ENCODE assay signal across 1 cellular context in the genomic region with DNA sequence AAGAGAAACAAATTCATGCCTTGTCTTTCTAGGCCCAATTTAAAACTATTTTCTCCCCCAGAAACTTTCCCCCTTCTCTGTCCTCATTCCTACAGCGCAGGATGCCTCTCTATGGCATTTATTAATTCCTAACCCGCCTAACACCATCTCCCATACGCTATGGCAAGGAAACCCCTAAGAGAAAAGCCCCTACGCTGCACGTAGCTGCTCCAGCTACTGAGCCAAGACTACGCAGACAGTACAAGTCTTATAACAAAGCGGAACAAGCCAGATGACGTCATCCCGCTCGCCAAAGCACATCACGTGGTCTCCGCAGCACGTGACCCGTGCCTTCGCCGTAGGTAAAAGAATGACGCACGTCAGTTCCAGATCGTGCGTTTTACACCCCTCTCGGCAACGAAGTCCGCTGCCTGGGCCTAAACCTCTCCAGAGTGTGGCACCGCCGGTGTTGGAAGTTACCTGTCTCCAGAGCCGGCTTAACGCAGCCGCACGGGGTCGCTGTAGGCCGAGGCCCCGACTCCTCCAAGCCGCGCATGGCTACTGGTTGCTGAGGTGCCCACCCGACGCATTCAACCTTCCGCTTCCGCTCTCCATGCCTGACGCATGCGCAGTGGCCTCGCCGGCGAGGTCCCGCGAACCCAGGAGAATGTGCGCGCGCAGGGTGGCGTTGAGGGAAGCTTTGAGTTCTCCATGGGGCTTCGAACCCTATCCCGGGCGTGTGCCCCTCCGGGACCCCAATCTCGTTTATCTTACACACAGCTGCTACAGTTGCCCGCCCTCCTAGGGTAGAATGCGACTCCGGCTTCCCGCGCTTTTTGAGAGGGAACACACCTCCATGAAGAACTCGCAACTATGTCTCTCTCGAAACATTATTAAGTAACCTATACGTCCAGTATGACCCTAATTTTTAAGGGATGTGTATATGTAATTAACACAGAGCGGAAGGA.
A peak's percentile ranks its signal among the peaks of the same experiment; 100 is the strongest.
TF ChIP-seq lines count a peak whose summit lies in the region.

TSS of gene TRMO (minus strand) at position 542 of the 947 bp plus-strand sequence. CDS start at position 535, 7 bp downstream.

TF ChIP-seq in K562, 482 proteins besides CTCF, POLR2A, EP300 and RAD21 (continued from another document and continues in another):
- TF ChIP-seq, protein P1, sequence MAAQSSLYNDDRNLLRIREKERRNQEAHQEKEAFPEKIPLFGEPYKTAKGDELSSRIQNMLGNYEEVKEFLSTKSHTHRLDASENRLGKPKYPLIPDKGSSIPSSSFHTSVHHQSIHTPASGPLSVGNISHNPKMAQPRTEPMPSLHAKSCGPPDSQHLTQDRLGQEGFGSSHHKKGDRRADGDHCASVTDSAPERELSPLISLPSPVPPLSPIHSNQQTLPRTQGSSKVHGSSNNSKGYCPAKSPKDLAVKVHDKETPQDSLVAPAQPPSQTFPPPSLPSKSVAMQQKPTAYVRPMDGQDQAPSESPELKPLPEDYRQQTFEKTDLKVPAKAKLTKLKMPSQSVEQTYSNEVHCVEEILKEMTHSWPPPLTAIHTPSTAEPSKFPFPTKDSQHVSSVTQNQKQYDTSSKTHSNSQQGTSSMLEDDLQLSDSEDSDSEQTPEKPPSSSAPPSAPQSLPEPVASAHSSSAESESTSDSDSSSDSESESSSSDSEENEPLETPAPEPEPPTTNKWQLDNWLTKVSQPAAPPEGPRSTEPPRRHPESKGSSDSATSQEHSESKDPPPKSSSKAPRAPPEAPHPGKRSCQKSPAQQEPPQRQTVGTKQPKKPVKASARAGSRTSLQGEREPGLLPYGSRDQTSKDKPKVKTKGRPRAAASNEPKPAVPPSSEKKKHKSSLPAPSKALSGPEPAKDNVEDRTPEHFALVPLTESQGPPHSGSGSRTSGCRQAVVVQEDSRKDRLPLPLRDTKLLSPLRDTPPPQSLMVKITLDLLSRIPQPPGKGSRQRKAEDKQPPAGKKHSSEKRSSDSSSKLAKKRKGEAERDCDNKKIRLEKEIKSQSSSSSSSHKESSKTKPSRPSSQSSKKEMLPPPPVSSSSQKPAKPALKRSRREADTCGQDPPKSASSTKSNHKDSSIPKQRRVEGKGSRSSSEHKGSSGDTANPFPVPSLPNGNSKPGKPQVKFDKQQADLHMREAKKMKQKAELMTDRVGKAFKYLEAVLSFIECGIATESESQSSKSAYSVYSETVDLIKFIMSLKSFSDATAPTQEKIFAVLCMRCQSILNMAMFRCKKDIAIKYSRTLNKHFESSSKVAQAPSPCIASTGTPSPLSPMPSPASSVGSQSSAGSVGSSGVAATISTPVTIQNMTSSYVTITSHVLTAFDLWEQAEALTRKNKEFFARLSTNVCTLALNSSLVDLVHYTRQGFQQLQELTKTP (IDR thresholded peaks at IDR 0.05; ENCODE audit: low read depth in 1 of 2, partially characterized antibody in 2 of 2), result peak; percentile 67 to 99
- TF ChIP-seq FOSL1 (tag; conservative IDR thresholded peaks at IDR 0.05) (peak; percentile 96), MLLT1 (IDR thresholded peaks at IDR 0.05) (peak; percentile 81 to 91; a peak in 2 of 4 replicates), SMAD1 (IDR thresholded peaks at IDR 0.05; ENCODE audit: low read depth, low read length, partially characterized antibody) (peak; percentile 56), ZNF23 (CRISPR knock-in tag; IDR thresholded peaks at IDR 0.05) (no peak; the same call in 1 of the 2 replicates), NFATC3 (IDR thresholded peaks at IDR 0.05) (peak; percentile 49)
- TF ChIP-seq, protein P2, sequence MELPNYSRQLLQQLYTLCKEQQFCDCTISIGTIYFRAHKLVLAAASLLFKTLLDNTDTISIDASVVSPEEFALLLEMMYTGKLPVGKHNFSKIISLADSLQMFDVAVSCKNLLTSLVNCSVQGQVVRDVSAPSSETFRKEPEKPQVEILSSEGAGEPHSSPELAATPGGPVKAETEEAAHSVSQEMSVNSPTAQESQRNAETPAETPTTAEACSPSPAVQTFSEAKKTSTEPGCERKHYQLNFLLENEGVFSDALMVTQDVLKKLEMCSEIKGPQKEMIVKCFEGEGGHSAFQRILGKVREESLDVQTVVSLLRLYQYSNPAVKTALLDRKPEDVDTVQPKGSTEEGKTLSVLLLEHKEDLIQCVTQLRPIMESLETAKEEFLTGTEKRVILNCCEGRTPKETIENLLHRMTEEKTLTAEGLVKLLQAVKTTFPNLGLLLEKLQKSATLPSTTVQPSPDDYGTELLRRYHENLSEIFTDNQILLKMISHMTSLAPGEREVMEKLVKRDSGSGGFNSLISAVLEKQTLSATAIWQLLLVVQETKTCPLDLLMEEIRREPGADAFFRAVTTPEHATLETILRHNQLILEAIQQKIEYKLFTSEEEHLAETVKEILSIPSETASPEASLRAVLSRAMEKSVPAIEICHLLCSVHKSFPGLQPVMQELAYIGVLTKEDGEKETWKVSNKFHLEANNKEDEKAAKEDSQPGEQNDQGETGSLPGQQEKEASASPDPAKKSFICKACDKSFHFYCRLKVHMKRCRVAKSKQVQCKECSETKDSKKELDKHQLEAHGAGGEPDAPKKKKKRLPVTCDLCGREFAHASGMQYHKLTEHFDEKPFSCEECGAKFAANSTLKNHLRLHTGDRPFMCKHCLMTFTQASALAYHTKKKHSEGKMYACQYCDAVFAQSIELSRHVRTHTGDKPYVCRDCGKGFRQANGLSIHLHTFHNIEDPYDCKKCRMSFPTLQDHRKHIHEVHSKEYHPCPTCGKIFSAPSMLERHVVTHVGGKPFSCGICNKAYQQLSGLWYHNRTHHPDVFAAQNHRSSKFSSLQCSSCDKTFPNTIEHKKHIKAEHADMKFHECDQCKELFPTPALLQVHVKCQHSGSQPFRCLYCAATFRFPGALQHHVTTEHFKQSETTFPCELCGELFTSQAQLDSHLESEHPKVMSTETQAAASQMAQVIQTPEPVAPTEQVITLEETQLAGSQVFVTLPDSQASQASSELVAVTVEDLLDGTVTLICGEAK (IDR thresholded peaks at IDR 0.05), result peak; percentile 87
- TF ChIP-seq, protein P2 (CRISPR knock-in tag; IDR thresholded peaks at IDR 0.05), result no peak
- TF ChIP-seq, protein P3, sequence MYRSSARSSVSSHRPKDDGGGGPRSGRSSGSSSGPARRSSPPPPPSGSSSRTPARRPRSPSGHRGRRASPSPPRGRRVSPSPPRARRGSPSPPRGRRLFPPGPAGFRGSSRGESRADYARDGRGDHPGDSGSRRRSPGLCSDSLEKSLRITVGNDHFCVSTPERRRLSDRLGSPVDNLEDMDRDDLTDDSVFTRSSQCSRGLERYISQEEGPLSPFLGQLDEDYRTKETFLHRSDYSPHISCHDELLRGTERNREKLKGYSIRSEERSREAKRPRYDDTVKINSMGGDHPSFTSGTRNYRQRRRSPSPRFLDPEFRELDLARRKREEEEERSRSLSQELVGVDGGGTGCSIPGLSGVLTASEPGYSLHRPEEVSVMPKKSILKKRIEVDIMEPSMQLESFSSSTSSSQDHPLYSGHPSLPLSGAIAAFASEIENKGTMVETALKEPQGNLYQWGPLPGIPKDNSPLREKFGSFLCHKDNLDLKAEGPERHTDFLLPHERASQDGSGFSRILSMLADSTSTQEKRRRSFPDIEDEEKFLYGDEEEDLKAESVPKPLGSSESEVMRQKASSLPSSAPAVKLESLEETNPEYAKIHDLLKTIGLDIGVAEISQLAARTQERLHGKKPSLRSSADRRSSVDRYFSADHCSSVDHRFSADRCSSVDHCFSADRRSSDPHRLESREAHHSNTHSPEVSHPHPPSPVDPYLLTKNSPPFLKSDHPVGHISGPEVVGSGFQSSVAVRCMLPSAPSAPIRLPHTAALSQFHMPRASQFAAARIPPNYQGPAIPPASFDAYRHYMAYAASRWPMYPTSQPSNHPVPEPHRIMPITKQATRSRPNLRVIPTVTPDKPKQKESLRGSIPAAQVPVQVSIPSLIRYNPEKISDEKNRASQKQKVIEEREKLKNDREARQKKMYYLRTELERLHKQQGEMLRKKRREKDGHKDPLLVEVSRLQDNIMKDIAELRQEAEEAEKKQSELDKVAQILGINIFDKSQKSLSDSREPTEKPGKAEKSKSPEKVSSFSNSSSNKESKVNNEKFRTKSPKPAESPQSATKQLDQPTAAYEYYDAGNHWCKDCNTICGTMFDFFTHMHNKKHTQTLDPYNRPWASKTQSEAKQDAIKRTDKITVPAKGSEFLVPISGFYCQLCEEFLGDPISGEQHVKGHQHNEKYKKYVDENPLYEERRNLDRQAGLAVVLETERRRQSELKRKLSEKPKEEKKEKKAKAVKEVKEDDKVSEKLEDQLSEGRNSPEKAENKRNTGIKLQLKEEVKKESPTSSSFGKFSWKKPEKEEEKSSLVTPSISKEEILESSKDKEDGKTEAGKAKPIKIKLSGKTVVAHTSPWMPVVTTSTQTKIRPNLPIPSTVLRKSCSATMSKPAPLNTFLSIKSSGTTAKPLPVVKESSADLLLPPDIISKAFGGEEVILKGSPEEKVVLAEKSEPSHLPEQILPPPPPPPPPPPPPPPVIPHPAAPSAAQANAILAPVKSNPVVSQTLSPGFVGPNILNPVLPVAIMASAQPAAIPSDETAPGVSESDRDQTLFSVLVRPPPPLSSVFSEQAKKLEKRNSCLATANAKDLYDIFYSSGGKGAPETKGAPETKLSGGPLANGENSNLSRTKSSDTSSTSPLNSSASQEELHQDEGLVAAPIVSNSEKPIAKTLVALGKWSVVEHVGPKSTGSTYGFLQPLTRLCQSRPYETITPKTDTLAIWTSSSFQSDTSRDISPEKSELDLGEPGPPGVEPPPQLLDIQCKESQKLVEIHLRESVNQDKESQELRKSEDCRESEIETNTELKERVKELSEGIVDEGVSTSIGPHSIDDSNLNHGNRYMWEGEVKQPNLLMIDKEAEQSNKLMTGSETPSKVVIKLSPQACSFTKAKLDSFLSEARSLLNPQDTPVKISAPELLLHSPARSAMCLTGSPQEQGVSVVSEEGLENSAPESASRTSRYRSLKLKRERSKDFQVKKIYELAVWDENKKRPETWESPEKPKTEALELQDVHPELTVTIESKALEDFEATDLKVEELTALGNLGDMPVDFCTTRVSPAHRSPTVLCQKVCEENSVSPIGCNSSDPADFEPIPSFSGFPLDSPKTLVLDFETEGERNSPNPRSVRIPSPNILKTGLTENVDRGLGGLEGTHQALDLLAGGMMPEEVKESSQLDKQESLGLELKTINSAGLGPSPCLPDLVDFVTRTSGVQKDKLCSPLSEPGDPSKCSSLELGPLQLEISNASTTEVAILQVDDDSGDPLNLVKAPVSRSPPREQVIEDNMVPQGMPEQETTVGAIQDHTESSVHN (IDR thresholded peaks at IDR 0.05; ENCODE audit: borderline replicate concordance in 1 of 2, low read depth in 1 of 2), result peak in 1 of 2 experiments; percentile 95; a peak in 2 of 4 replicates
- TF ChIP-seq, protein P4, sequence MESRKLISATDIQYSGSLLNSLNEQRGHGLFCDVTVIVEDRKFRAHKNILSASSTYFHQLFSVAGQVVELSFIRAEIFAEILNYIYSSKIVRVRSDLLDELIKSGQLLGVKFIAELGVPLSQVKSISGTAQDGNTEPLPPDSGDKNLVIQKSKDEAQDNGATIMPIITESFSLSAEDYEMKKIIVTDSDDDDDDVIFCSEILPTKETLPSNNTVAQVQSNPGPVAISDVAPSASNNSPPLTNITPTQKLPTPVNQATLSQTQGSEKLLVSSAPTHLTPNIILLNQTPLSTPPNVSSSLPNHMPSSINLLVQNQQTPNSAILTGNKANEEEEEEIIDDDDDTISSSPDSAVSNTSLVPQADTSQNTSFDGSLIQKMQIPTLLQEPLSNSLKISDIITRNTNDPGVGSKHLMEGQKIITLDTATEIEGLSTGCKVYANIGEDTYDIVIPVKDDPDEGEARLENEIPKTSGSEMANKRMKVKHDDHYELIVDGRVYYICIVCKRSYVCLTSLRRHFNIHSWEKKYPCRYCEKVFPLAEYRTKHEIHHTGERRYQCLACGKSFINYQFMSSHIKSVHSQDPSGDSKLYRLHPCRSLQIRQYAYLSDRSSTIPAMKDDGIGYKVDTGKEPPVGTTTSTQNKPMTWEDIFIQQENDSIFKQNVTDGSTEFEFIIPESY (CRISPR knock-in tag; IDR thresholded peaks at IDR 0.05), result peak; percentile 53; the same call in 1 of the 2 replicates
